ENCODE assay signal across 26 cellular contexts in genomic region chr1:156958247-156958714, GRCh38. TPM values are rescaled to one million over a fixed set of nuclear protein-coding genes. Genes with fewer than 3 reads are reported as not detected.
A peak's percentile ranks its signal among the peaks of the same experiment; 100 is the strongest.
DNase-seq lines count a peak whose midpoint lies in the region; ATAC-seq and TF ChIP-seq lines count a peak whose summit lies in the region.
"Had no signal": no experiment of that assay in that cellular context is flagged by ENCODE, and none has a peak within 500 bp of the region (broad histone marks: within the 10 kb centered on the region; RNA-seq: fewer than 3 reads in every experiment).

No MANE protein-coding gene starts in this region.

- peaks cover 0 to 4% of the 10 kb centered on the region in 2 experiments for H3K9me3 ChIP-seq in CD4-positive, CD25-positive, alpha-beta regulatory T cell (ENCODE audit: control insufficient read depth in 2 of 2, low read length in 2 of 2)
- H3K9me3 ChIP-seq in T-helper 17 cell (ENCODE audit: control insufficient read depth, low read length, poor library complexity, severe bottlenecking) (no peaks in the 10 kb centered on the region), hepatocyte (ENCODE audit: low read depth) (no peaks in the 10 kb centered on the region)
- H3K9me3 ChIP-seq: uterus had no signal

- H3K27ac Mint-ChIP-seq in CD4-positive, CD25-positive, alpha-beta regulatory T cell: peak overlapping the region; percentile 16 to 96 (median 67)
- peak overlapping the region; percentile 86 for H3K27ac Mint-ChIP-seq in T-helper 17 cell
- H3K27ac Mint-ChIP-seq: activated CD8-positive, alpha-beta memory T cell treated with anti-CD3 and anti-CD28 coated beads, Interleukin-2, amount 10 ng/mL, durations not matched to agents 7 days and 5 days; mesothelial cell of epicardium; stimulated activated naive CD8-positive, alpha-beta T cell treated with anti-CD3 and anti-CD28 coated beads, Interleukin-15, amount 100 ng/mL, for 72 hours had no signal

- H3K9me3 Mint-ChIP-seq in CD4-positive, CD25-positive, alpha-beta regulatory T cell: peaks cover 0 to 2% (median 0%) of the 10 kb centered on the region in 7 donors
- H3K9me3 Mint-ChIP-seq: mesothelial cell of epicardium; nephron; stimulated activated naive CD8-positive, alpha-beta T cell treated with anti-CD3 and anti-CD28 coated beads, Interleukin-15, amount 100 ng/mL, for 72 hours had no signal

- DNase-seq in CD4-positive, CD25-positive, alpha-beta regulatory T cell: no peak
- DNase-seq in KBM-7 (peak; percentile 8), T-helper 17 cell (no peak), hepatocyte (ENCODE audit: low spot score) (no peak), substantia nigra (lab: John Stamatoyannopoulos, UW) (no peak), NCI-H774 (lab: John Stamatoyannopoulos, UW) (no peak)
- DNase-seq in activated CD4-positive, alpha-beta T cell treated with anti-CD3 and anti-CD28 coated beads, Interleukin-2, amount 50 U/mL, for 4 hours: no peak
- no peak for DNase-seq in effector CD8-positive, alpha-beta T cell (lab: John Stamatoyannopoulos, UW)
- DNase-seq: ACHN; activated CD8-positive, alpha-beta memory T cell treated with anti-CD3 and anti-CD28 coated beads, Interleukin-2, amount 10 ng/mL, durations not matched to agents 7 days and 5 days; DMS153; IMR-90; left cardiac atrium; NCI-H1105 treated with DMSO at 0.1 percent for 48 hours; NCI-H2171; NCI-H69; posterior cingulate gyrus; stimulated activated naive CD8-positive, alpha-beta T cell treated with anti-CD3 and anti-CD28 coated beads, Interleukin-15, amount 100 ng/mL, for 72 hours; uterus had no signal

- WGBS in hepatocyte (ENCODE audit: low lambda C conversion rate, missing lambda C conversion rate): 65% methylated on average over 2 of the region's 2 CpGs

- no peak overlapping the region for H2AFZ ChIP-seq in hepatocyte

- H3K36me3 ChIP-seq in CD4-positive, CD25-positive, alpha-beta regulatory T cell (ENCODE audit: control insufficient read depth, insufficient read depth, low read length): peaks cover 52% of the 10 kb centered on the region
- H3K36me3 ChIP-seq in hepatocyte (replicated peaks; ENCODE audit: insufficient read depth, low read depth): no peaks in the 10 kb centered on the region
- H3K36me3 ChIP-seq: uterus had no signal

- TF ChIP-seq CTCF in hepatocyte (IDR thresholded peaks at IDR 0.05; ENCODE audit: poor library complexity): no peak

- H3K27me3 ChIP-seq in CD4-positive, CD25-positive, alpha-beta regulatory T cell (ENCODE audit: control insufficient read depth, insufficient read depth, low read length): no peaks in the 10 kb centered on the region
- H3K27me3 ChIP-seq in hepatocyte: no peaks in the 10 kb centered on the region
- H3K27me3 ChIP-seq: uterus had no signal

- H3K4me2 ChIP-seq in hepatocyte: no peak overlapping the region

- H3K27ac ChIP-seq in CD4-positive, CD25-positive, alpha-beta regulatory T cell (ENCODE audit: insufficient read depth, low read length, poor library complexity, severe bottlenecking): no peak overlapping the region
- H3K27ac ChIP-seq in hepatocyte: peak overlapping the region; percentile 65
- no peak overlapping the region for H3K27ac ChIP-seq in substantia nigra (ENCODE audit: low read depth, low read length, poor library complexity, severe bottlenecking)
- H3K27ac ChIP-seq: C4-2B, epithelial cell of prostate, uterus had no signal

- no peak overlapping the region for H3K4me3 Mint-ChIP-seq in CD4-positive, CD25-positive, alpha-beta regulatory T cell
- H3K4me3 Mint-ChIP-seq in T-helper 17 cell: no peak overlapping the region
- H3K4me3 Mint-ChIP-seq: activated CD8-positive, alpha-beta memory T cell treated with anti-CD3 and anti-CD28 coated beads, Interleukin-2, amount 10 ng/mL, durations not matched to agents 7 days and 5 days; mesothelial cell of epicardium; nephron; stimulated activated naive CD8-positive, alpha-beta T cell treated with anti-CD3 and anti-CD28 coated beads, Interleukin-15, amount 100 ng/mL, for 72 hours had no signal

- peaks cover 19% of the 10 kb centered on the region for H3K4me1 ChIP-seq in CD4-positive, CD25-positive, alpha-beta regulatory T cell (ENCODE audit: control insufficient read depth, insufficient read depth, low read length, poor library complexity, severe bottlenecking)
- H3K4me1 ChIP-seq in hepatocyte (ENCODE audit: insufficient read depth): peaks cover 5% of the 10 kb centered on the region
- H3K4me1 ChIP-seq: uterus had no signal

- in situ Hi-C loops in KBM-7 (cut with MboI; ENCODE audit: low pct_unique_long_range_greater_than_20kb, low sequenced_read_pairs): no loop called here

- H3K4me1 Mint-ChIP-seq in CD4-positive, CD25-positive, alpha-beta regulatory T cell: peaks cover 5 to 51% (median 29%) of the 10 kb centered on the region in 4 donors
- peaks cover 22% of the 10 kb centered on the region for H3K4me1 Mint-ChIP-seq in T-helper 17 cell
- H3K4me1 Mint-ChIP-seq: nephron had no signal

- no peaks in the 10 kb centered on the region for H3K27me3 Mint-ChIP-seq in CD4-positive, CD25-positive, alpha-beta regulatory T cell
- H3K27me3 Mint-ChIP-seq in T-helper 17 cell: no peaks in the 10 kb centered on the region
- H3K27me3 Mint-ChIP-seq: stimulated activated naive CD8-positive, alpha-beta T cell treated with anti-CD3 and anti-CD28 coated beads, Interleukin-15, amount 100 ng/mL, for 72 hours had no signal

- no peak for ATAC-seq in CD4-positive, CD25-positive, alpha-beta regulatory T cell (ENCODE audit: low read depth in 2 of 2)
- ATAC-seq in T-helper 17 cell: no peak
- ATAC-seq: activated CD8-positive, alpha-beta memory T cell treated with anti-CD3 and anti-CD28 coated beads, Interleukin-2, amount 10 ng/mL, durations not matched to agents 7 days and 5 days; HCT116; left cardiac atrium; stimulated activated naive CD8-positive, alpha-beta T cell treated with anti-CD3 and anti-CD28 coated beads, Interleukin-15, amount 100 ng/mL, for 72 hours had no signal

- H3K36me3 Mint-ChIP-seq in CD4-positive, CD25-positive, alpha-beta regulatory T cell: peaks cover 69% of the 10 kb centered on the region
- peaks cover 16% of the 10 kb centered on the region for H3K36me3 Mint-ChIP-seq in T-helper 17 cell (ENCODE audit: low read depth)
- H3K36me3 Mint-ChIP-seq: activated CD8-positive, alpha-beta memory T cell treated with anti-CD3 and anti-CD28 coated beads, Interleukin-2, amount 10 ng/mL, durations not matched to agents 7 days and 5 days had no signal

- H3K4me3 ChIP-seq in CD4-positive, CD25-positive, alpha-beta regulatory T cell (ENCODE audit: low read depth, low read length): no peak overlapping the region
- no peak overlapping the region for H3K4me3 ChIP-seq in hepatocyte
- H3K4me3 ChIP-seq: uterus had no signal

- no peaks in the 10 kb centered on the region for H3K9me2 ChIP-seq in hepatocyte (replicated peaks; ENCODE audit: insufficient read depth)

- no peaks in the 10 kb centered on the region for H4K20me1 ChIP-seq in hepatocyte (ENCODE audit: insufficient read depth, poor library complexity, severe bottlenecking)

- H3K79me2 ChIP-seq in hepatocyte: no peaks in the 10 kb centered on the region

RNA-seq across cellular contexts. Expression of gene LRRC71, which starts 37.8 kb away (rescaled TPM):
- total RNA-seq in CD4-positive, CD25-positive, alpha-beta regulatory T cell: not detected
- not detected for polyA plus RNA-seq in CD4-positive, CD25-positive, alpha-beta regulatory T cell
- total RNA-seq in T-helper 17 cell: not detected
- total RNA-seq in hepatocyte: not detected in 2 replicates
- not detected in 2 replicates for polyA plus RNA-seq in hepatocyte
- total RNA-seq: activated CD8-positive, alpha-beta memory T cell treated with anti-CD3 and anti-CD28 coated beads, Interleukin-2, amount 10 ng/mL, durations not matched to agents 7 days and 5 days; frontal cortex; IMR-90; left cardiac atrium; SK-MEL-5 had no signal
